ENCODE assay signal across 8 cellular contexts in the genomic region with DNA sequence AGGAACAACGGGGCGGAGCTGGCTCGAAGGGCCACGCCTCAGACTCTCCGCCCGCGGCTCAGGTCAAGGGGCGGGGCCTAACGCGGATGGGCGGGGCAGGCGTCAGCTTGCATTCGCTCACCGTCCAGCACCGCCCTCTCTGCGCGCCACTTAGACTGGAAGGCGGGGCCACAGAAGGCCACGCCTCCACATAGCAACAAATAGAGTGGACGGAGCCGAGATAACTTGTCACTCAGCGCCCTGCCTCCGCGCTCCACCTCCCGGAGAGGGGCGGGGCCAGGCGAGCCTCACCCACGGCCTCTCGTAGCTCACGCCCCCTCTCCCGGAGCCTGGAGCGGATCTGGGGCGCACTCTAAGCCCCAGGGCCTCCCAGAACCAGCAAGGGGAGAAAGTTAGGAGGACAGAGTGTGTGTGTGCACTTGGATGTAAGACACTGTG. TPM values are rescaled to one million over a fixed set of nuclear protein-coding genes. Genes with fewer than 3 reads are reported as not detected.
A peak's percentile ranks its signal among the peaks of the same experiment; 100 is the strongest.
DNase-seq lines count a peak whose midpoint lies in the region; ATAC-seq, FAIRE-seq and TF ChIP-seq lines count a peak whose summit lies in the region.

No MANE protein-coding gene starts in this region.

- H3K27me3 ChIP-seq in HUES48 (ENCODE audit: control insufficient read depth, insufficient read depth, low read length) (peaks cover 27% of the 10 kb centered on the region), H1 (replicated peaks in 1 of 4; ENCODE audit: control insufficient read depth in 3 of 4, extremely low read depth in 1 of 4, insufficient read depth in 3 of 4, low read length in 3 of 4) (peaks cover 12 to 28% (median 22%) of the 10 kb centered on the region in 4 experiments), mesendoderm (ENCODE audit: insufficient read depth, low read length, poor library complexity) (peaks cover 10% of the 10 kb centered on the region)

- H2BK12ac ChIP-seq in H1 (ENCODE audit: low read depth, low read length): no peak overlapping the region; the same call in 1 of the 2 replicates

- TF ChIP-seq CTCF in H1 (IDR thresholded peaks at IDR 0.05; ENCODE audit: control extremely low read depth in 1 of 3, insufficient read depth in 1 of 3, low read depth in 1 of 3, low read length in 3 of 3): no peak

- no peak overlapping the region for H3K23ac ChIP-seq in H1 (ENCODE audit: insufficient read length)
- no peak overlapping the region for H3K23ac ChIP-seq in mesendoderm (ENCODE audit: low read length)

- WGBS in H1 (ENCODE audit: extremely low coverage in 1 of 2, insufficient coverage in 1 of 2, insufficient read length in 1 of 2, insufficient replicate concordance in 2 of 2, low coverage in 1 of 2, low lambda C conversion rate in 2 of 2, missing lambda C conversion rate in 1 of 2), 2 experiments: 1% methylated on average over 22 of the region's 33 CpGs; no CpG with 5 or more reads in 1 of the 2 experiments
- WGBS in mesendoderm (ENCODE audit: extremely low coverage, insufficient coverage, low lambda C conversion rate): no CpG with 5 or more reads among the region's 33 CpGs

- CTCF ChIA-PET in H1 (lab: Charles Lee; ENCODE audit: partially characterized antibody): interaction anchor here (0.5 to 7.9 kb wide), 19 partner anchors 8 to 159 kb away, joined by 3 to 49 read pairs (median 9); a partner anchor contains a TSS

- no peak overlapping the region for H3K14ac ChIP-seq in H1 (ENCODE audit: insufficient read length)

- H3K9ac ChIP-seq in HUES48 (ENCODE audit: low read depth, low read length): peak overlapping the region; percentile 58; the same call in 1 of the 2 replicates
- peak overlapping the region; percentile 48 to 78 (median 60); a peak in 5 of 7 replicates for H3K9ac ChIP-seq in H1 (replicated peaks in 1 of 4; ENCODE audit: extremely low read depth in 1 of 4, low read depth in 3 of 4, low read length in 3 of 4)
- peak overlapping the region; percentile 86 for H3K9ac ChIP-seq in mesendoderm (ENCODE audit: low read length)

- no peak overlapping the region for H4K5ac ChIP-seq in H1 (ENCODE audit: insufficient read length, low read depth, low read length)
- no peak overlapping the region for H4K5ac ChIP-seq in mesendoderm (ENCODE audit: low read length)

- H2BK120ac ChIP-seq in H1 (replicated peaks; ENCODE audit: low read depth, low read length): no peak overlapping the region
- H2BK120ac ChIP-seq in mesendoderm (ENCODE audit: low read depth, low read length): no peak overlapping the region

- TF ChIP-seq RAD21 in H1 (IDR thresholded peaks at IDR 0.05 in 1 of 2, conservative IDR thresholded peaks at IDR 0.05 in 1 of 2; ENCODE audit: low read depth in 2 of 2, low read length in 2 of 2): no peak

- H3K18ac ChIP-seq in H1 (ENCODE audit: extremely low read depth, low read length) (peak overlapping the region; percentile 95; the same call in 1 of the 2 replicates), mesendoderm (ENCODE audit: low read length) (no peak overlapping the region)

- TF ChIP-seq EP300 in H1 (IDR thresholded peaks at IDR 0.05; ENCODE audit: borderline replicate concordance in 1 of 2, low read depth in 2 of 2, low read length in 2 of 2): no peak

- H2AK5ac ChIP-seq in H1 (ENCODE audit: low read depth, low read length) (peak overlapping the region; percentile 8; the same call in 1 of the 2 replicates), mesendoderm (ENCODE audit: low read length) (no peak overlapping the region)

- H3K36me3 ChIP-seq in HUES48 (ENCODE audit: control insufficient read depth, insufficient read depth, low read length) (no peaks in the 10 kb centered on the region), H1 (ENCODE audit: control insufficient read depth in 2 of 4, insufficient read depth in 4 of 4, low read length in 3 of 4) (no peaks in the 10 kb centered on the region), mesendoderm (ENCODE audit: control insufficient read depth, insufficient read depth, low read length) (no peaks in the 10 kb centered on the region)

- no peak for FAIRE-seq in H1 (lab: Jason Lieb, UNC)

- H3K4ac ChIP-seq in H1 (replicated peaks; ENCODE audit: insufficient read length, low read depth, low read length) (no peak overlapping the region), mesendoderm (ENCODE audit: low read depth, low read length) (no peak overlapping the region)

- H3K79me2 ChIP-seq in H1 (ENCODE audit: control insufficient read depth in 1 of 2, insufficient read depth in 2 of 2, low read length in 2 of 2) (no peaks in the 10 kb centered on the region), mesendoderm (ENCODE audit: control insufficient read depth, insufficient read depth, low read length) (no peaks in the 10 kb centered on the region)

- H2BK5ac ChIP-seq in H1 (ENCODE audit: low read depth, low read length): 0 out of 2 replicates have a peak overlapping the region, but pooled peaks have one; percentile 91
- H2BK5ac ChIP-seq in mesendoderm (ENCODE audit: low read length): no peak overlapping the region

- H2BK15ac ChIP-seq in H1 (ENCODE audit: low read length): no peak overlapping the region
- no peak overlapping the region for H2BK15ac ChIP-seq in mesendoderm (replicated peaks; ENCODE audit: low read depth)

- H3K27ac ChIP-seq in HUES48 (ENCODE audit: low read depth, low read length): no peak overlapping the region
- no peak overlapping the region for H3K27ac ChIP-seq in H1 (ENCODE audit: low read depth, low read length)
- H3K27ac ChIP-seq in mesendoderm (ENCODE audit: low read depth, low read length): no peak overlapping the region

- 0 out of 2 replicates have a peak, but pooled peaks cover 4% of the 10 kb centered on the region for H3K4me1 ChIP-seq in HUES48 (ENCODE audit: control insufficient read depth, insufficient read depth, low read length)
- peaks cover 0 to 15% (median 8%) of the 10 kb centered on the region in 4 experiments; a peak in 6 of 7 replicates for H3K4me1 ChIP-seq in H1 (replicated peaks in 1 of 4; ENCODE audit: control insufficient read depth in 3 of 4, insufficient read depth in 4 of 4, low read length in 3 of 4)
- H3K4me1 ChIP-seq in mesendoderm (ENCODE audit: control insufficient read depth, low read depth, low read length): peaks cover 5% of the 10 kb centered on the region

- H3K9me3 ChIP-seq in HUES48 (ENCODE audit: control insufficient read depth, insufficient read depth, low read length) (no peaks in the 10 kb centered on the region), H1 (ENCODE audit: insufficient read depth in 2 of 2, low read depth in 1 of 2, low read length in 1 of 2) (no peaks in the 10 kb centered on the region)

- H3K23me2 ChIP-seq in H1 (ENCODE audit: low read depth, low read length): peaks cover 8% of the 10 kb centered on the region

- POLR2A ChIA-PET in H1 (lab: Charles Lee; ENCODE audit: partially characterized antibody): interaction anchor here (1.0 to 5.3 kb wide), 4 partner anchors 22 to 45 kb away, joined by 3 to 25 read pairs (median 6); a partner anchor contains a TSS

- H3K56ac ChIP-seq in H1 (replicated peaks; ENCODE audit: insufficient read length, low read depth, low read length): peak overlapping the region; percentile 47
- H3K56ac ChIP-seq in mesendoderm (ENCODE audit: low read length): peak overlapping the region; percentile 98

- H4K8ac ChIP-seq in H1 (ENCODE audit: extremely low read depth, insufficient read depth, low read length) (peak overlapping the region; percentile 5; the same call in 1 of the 2 replicates), mesendoderm (ENCODE audit: low read depth, low read length) (no peak overlapping the region)

- no peak overlapping the region for H2AFZ ChIP-seq in H1 (ENCODE audit: low read length)

- H4K20me1 ChIP-seq in H1 (replicated peaks in 1 of 2; ENCODE audit: control insufficient read depth in 1 of 2, insufficient read depth in 2 of 2, low read length in 2 of 2): peaks cover 4 to 8% of the 10 kb centered on the region in 2 experiments

- peak overlapping the region; percentile 88 for H3K4me3 ChIP-seq in HUES48 (ENCODE audit: low read depth, low read length)
- H3K4me3 ChIP-seq in H1 (ENCODE audit: extremely low read depth in 1 of 4, insufficient read depth in 2 of 4, low read depth in 3 of 4, low read length in 4 of 4): peak overlapping the region; percentile 47 to 86 (median 70)
- peak overlapping the region; percentile 76 for H3K4me3 ChIP-seq in mesendoderm (ENCODE audit: low read length)

- H3K79me1 ChIP-seq in H1 (ENCODE audit: low read depth, low read length) (no peaks in the 10 kb centered on the region), mesendoderm (ENCODE audit: low read length) (no peaks in the 10 kb centered on the region)

- no peak for TF ChIP-seq POLR2A in H1 (IDR thresholded peaks at IDR 0.05; ENCODE audit: control extremely low read depth in 1 of 2, low read depth in 2 of 2, low read length in 2 of 2)

- ATAC-seq in GM21447 (IDR thresholded peaks at IDR 0.05; ENCODE audit: unreplicated experiment): peak; percentile 69

- H2BK20ac ChIP-seq in H1 (ENCODE audit: low read length): no peak overlapping the region

- H3K4me2 ChIP-seq in H1 (ENCODE audit: insufficient read depth in 1 of 2, low read depth in 2 of 2, low read length in 2 of 2): peak overlapping the region; percentile 72 to 75
- H3K4me2 ChIP-seq in mesendoderm (ENCODE audit: low read length): peak overlapping the region; percentile 41

- no peak overlapping the region for H4K91ac ChIP-seq in H1 (replicated peaks; ENCODE audit: insufficient read length, low read length)

- DNase-seq in COLO829 (ENCODE audit: low spot score) (peak; percentile 97), NOMO-1 treated with dmso at 0.1 percent for 144 hours (lab: John Stamatoyannopoulos, UW; ENCODE audit: unreplicated experiment) (peak; percentile 99), H1 (ENCODE audit: low read depth in 1 of 2, low spot score in 2 of 2) (peak; percentile 99 to 100), mesendoderm (peak; percentile 99)
- DNase-seq in activated CD8-positive, alpha-beta memory T cell treated with anti-CD3 and anti-CD28 coated beads, Interleukin-2, amount 50 U/mL, for 1 hour (ENCODE audit: extremely low read depth): peak; percentile 96
- peak; percentile 97 for DNase-seq in stimulated activated CD8-positive, alpha-beta memory T cell treated with anti-CD3 and anti-CD28 coated beads, Interleukin-12 subunit alpha, Interleukin-12 subunit beta, amount 100 ng/mL, for 24 hours (ENCODE audit: extremely low read depth)

RNA-seq across cellular contexts. Expression of a gene that starts 0.3 kb away (rescaled TPM):
- total RNA-seq in H1 (2021; fragmentation: NEBNext Ultra II Directional; extraction: Animal tissue kit (Norgen Biotek cat#: 25700)): 28.7 and 32.3 TPM in 2 replicates
- 182 and 196 TPM in 2 replicates for polyA plus RNA-seq in H1 (2011; rRNA removed)
- 134 TPM for polyA plus RNA-seq in H1 (2011; cell fraction: cytosol; rRNA removed)
- 82.5 TPM for polyA plus RNA-seq in H1 (2011; cell fraction: nucleus; rRNA removed)
- 36.4 to 73.2 TPM (median 66.2 TPM) in 4 replicates for polyA plus RNA-seq in H1 (2012, experiment 1 of 2)
- 60.9 TPM for polyA plus RNA-seq in H1 (2012, experiment 2 of 2)
- polyA plus RNA-seq in H1 (2013, experiment 1 of 2): 43.5 TPM
- 41.3 TPM for polyA plus RNA-seq in H1 (2013, experiment 2 of 2)
- 37.7 and 38.8 TPM in 2 replicates for polyA minus RNA-seq in H1 (2011; rRNA and poly(A)+ RNA removed)
- 41.1 TPM for polyA minus RNA-seq in H1 (2011; cell fraction: cytosol; rRNA and poly(A)+ RNA removed)
- 29.0 TPM for polyA minus RNA-seq in H1 (2011; cell fraction: nucleus; rRNA and poly(A)+ RNA removed)
- polyA plus RNA-seq in mesendoderm (2013, experiment 1 of 2): 19.8 TPM
- 20.7 TPM for polyA plus RNA-seq in mesendoderm (2013, experiment 2 of 2)

RNA-seq across cellular contexts. Expression of a gene that starts 1.0 kb away (rescaled TPM):
- total RNA-seq in H1 (2021; fragmentation: NEBNext Ultra II Directional; extraction: Animal tissue kit (Norgen Biotek cat#: 25700)): 1.9 and 3.4 TPM in 2 replicates
- 3.0 and 4.7 TPM in 2 replicates for polyA plus RNA-seq in H1 (2011; rRNA removed)
- polyA plus RNA-seq in H1 (2011; cell fraction: cytosol; rRNA removed): 5.7 TPM
- 6.7 TPM for polyA plus RNA-seq in H1 (2011; cell fraction: nucleus; rRNA removed)
- polyA plus RNA-seq in H1 (2012, experiment 1 of 2): 3.3 to 7.4 TPM (median 5.5 TPM) in 4 replicates
- 2.0 TPM for polyA plus RNA-seq in H1 (2012, experiment 2 of 2)
- polyA plus RNA-seq in H1 (2013, experiment 1 of 2): 2.4 TPM
- 1.8 TPM for polyA plus RNA-seq in H1 (2013, experiment 2 of 2)
- 1.3 and 2.0 TPM in 2 replicates for polyA minus RNA-seq in H1 (2011; rRNA and poly(A)+ RNA removed)
- polyA minus RNA-seq in H1 (2011; cell fraction: cytosol; rRNA and poly(A)+ RNA removed): 1.8 TPM
- polyA minus RNA-seq in H1 (2011; cell fraction: nucleus; rRNA and poly(A)+ RNA removed): 1.6 TPM
- 0.25 TPM for polyA plus RNA-seq in mesendoderm (2013, experiment 1 of 2)
- polyA plus RNA-seq in mesendoderm (2013, experiment 2 of 2): 0.22 TPM

RNA-seq across cellular contexts. Expression of a gene that starts 21.7 kb away (rescaled TPM):
- 32.1 and 33.4 TPM in 2 replicates for total RNA-seq in H1 (2021; fragmentation: NEBNext Ultra II Directional; extraction: Animal tissue kit (Norgen Biotek cat#: 25700))
- polyA plus RNA-seq in H1 (2011; rRNA removed): 15.1 and 23.5 TPM in 2 replicates
- 14.4 TPM for polyA plus RNA-seq in H1 (2011; cell fraction: cytosol; rRNA removed)
- polyA plus RNA-seq in H1 (2011; cell fraction: nucleus; rRNA removed): 17.5 TPM
- 19.0 to 27.4 TPM (median 21.0 TPM) in 4 replicates for polyA plus RNA-seq in H1 (2012, experiment 1 of 2)
- polyA plus RNA-seq in H1 (2012, experiment 2 of 2): 29.2 TPM
- 11.0 TPM for polyA plus RNA-seq in H1 (2013, experiment 1 of 2)
- polyA plus RNA-seq in H1 (2013, experiment 2 of 2): 10.4 TPM
- 18.8 and 25.3 TPM in 2 replicates for polyA minus RNA-seq in H1 (2011; rRNA and poly(A)+ RNA removed)
- 34.3 TPM for polyA minus RNA-seq in H1 (2011; cell fraction: cytosol; rRNA and poly(A)+ RNA removed)
- 11.6 TPM for polyA minus RNA-seq in H1 (2011; cell fraction: nucleus; rRNA and poly(A)+ RNA removed)
- polyA plus RNA-seq in mesendoderm (2013, experiment 1 of 2): 8.4 TPM
- polyA plus RNA-seq in mesendoderm (2013, experiment 2 of 2): 8.1 TPM

RNA-seq across cellular contexts. Expression of a gene that starts 40.0 kb away (rescaled TPM):
- 4.9 and 5.4 TPM in 2 replicates for total RNA-seq in H1 (2021; fragmentation: NEBNext Ultra II Directional; extraction: Animal tissue kit (Norgen Biotek cat#: 25700))
- polyA plus RNA-seq in H1 (2011; rRNA removed): 6.6 and 8.0 TPM in 2 replicates
- polyA plus RNA-seq in H1 (2011; cell fraction: cytosol; rRNA removed): 5.9 TPM
- 5.4 TPM for polyA plus RNA-seq in H1 (2011; cell fraction: nucleus; rRNA removed)
- 3.8 to 5.5 TPM (median 4.9 TPM) in 4 replicates for polyA plus RNA-seq in H1 (2012, experiment 1 of 2)
- 6.4 TPM for polyA plus RNA-seq in H1 (2012, experiment 2 of 2)
- polyA plus RNA-seq in H1 (2013, experiment 1 of 2): 3.4 TPM
- 3.1 TPM for polyA plus RNA-seq in H1 (2013, experiment 2 of 2)
- 1.3 and 2.1 TPM in 2 replicates for polyA minus RNA-seq in H1 (2011; rRNA and poly(A)+ RNA removed)
- 2.4 TPM for polyA minus RNA-seq in H1 (2011; cell fraction: cytosol; rRNA and poly(A)+ RNA removed)
- 2.6 TPM for polyA minus RNA-seq in H1 (2011; cell fraction: nucleus; rRNA and poly(A)+ RNA removed)
- polyA plus RNA-seq in mesendoderm (2013, experiment 1 of 2): 2.3 TPM
- polyA plus RNA-seq in mesendoderm (2013, experiment 2 of 2): 2.5 TPM

RNA-seq across cellular contexts. Expression of a gene that starts 52.6 kb away (rescaled TPM):
- total RNA-seq in H1 (2021; fragmentation: NEBNext Ultra II Directional; extraction: Animal tissue kit (Norgen Biotek cat#: 25700)): 5.8 and 6.0 TPM in 2 replicates
- 2.8 and 3.8 TPM in 2 replicates for polyA plus RNA-seq in H1 (2011; rRNA removed)
- 5.0 TPM for polyA plus RNA-seq in H1 (2011; cell fraction: cytosol; rRNA removed)
- 5.2 TPM for polyA plus RNA-seq in H1 (2011; cell fraction: nucleus; rRNA removed)
- polyA plus RNA-seq in H1 (2012, experiment 1 of 2): 5.4 to 9.9 TPM (median 8.0 TPM) in 4 replicates
- polyA plus RNA-seq in H1 (2012, experiment 2 of 2): 4.6 TPM
- polyA plus RNA-seq in H1 (2013, experiment 1 of 2): 2.8 TPM
- polyA plus RNA-seq in H1 (2013, experiment 2 of 2): 2.9 TPM
- 1.9 and 2.1 TPM in 2 replicates for polyA minus RNA-seq in H1 (2011; rRNA and poly(A)+ RNA removed)
- 1.7 TPM for polyA minus RNA-seq in H1 (2011; cell fraction: cytosol; rRNA and poly(A)+ RNA removed)
- polyA minus RNA-seq in H1 (2011; cell fraction: nucleus; rRNA and poly(A)+ RNA removed): 4.2 TPM
- polyA plus RNA-seq in mesendoderm (2013, experiment 1 of 2): 1.1 TPM
- polyA plus RNA-seq in mesendoderm (2013, experiment 2 of 2): 1.5 TPM
